In the genomic region with DNA sequence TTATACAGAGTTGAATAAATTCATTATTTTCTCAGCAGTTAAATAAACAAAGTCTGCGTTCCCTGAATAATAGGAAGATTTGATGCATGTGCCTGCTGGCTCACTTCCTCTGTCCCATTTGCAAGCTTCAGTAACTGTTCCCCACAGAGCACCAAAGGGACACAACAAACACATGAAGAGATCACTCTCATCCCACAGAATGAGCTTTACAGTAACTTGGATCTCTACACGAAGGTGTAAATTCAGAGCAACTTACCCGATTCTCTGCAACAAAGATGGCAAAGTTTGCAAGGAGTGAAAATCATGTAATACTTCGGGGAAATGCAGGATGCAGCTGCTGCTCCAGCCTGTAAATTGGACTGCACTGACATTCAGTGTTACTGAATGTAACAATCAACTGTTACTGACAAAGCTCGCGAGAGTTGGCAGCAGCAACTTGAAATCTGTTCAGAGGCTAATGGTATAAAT, we compare ENCODE assay signal across 8 cellular contexts. TPM values are rescaled to one million over a fixed set of nuclear protein-coding genes. Genes with fewer than 3 reads are reported as not detected.
A peak's percentile ranks its signal among the peaks of the same experiment; 100 is the strongest.
DNase-seq lines count a peak whose midpoint lies in the region; FAIRE-seq and TF ChIP-seq lines count a peak whose summit lies in the region.

A gene (minus strand): TSS at position 366 of the 468 bp plus-strand sequence. CDS start 6,390 bp downstream, outside the sequence.

- no peaks in the 10 kb centered on the region for H3K27me3 Mint-ChIP-seq in nephron (ENCODE audit: low read depth)

- no peaks in the 10 kb centered on the region for H3K4me1 ChIP-seq in endothelial cell of umbilical vein (ENCODE audit: control insufficient read depth, extremely low read depth, insufficient read depth, low read length)

- H3K27me3 ChIP-seq in endothelial cell of umbilical vein (ENCODE audit: control insufficient read depth in 2 of 2, insufficient read depth in 2 of 2, low read length in 2 of 2): no peaks in the 10 kb centered on the region

- H4K20me1 ChIP-seq in endothelial cell of umbilical vein (replicated peaks; ENCODE audit: control insufficient read depth, extremely low read depth, insufficient read depth, low read length): no peaks in the 10 kb centered on the region

- H3K9me3 ChIP-seq in endothelial cell of umbilical vein (replicated peaks; ENCODE audit: control insufficient read depth, insufficient read depth, low read length): no peaks in the 10 kb centered on the region

- TF ChIP-seq POLR2A in endothelial cell of umbilical vein (IDR thresholded peaks at IDR 0.05; ENCODE audit: low read depth, low read length): no peak

- intact Hi-C loops in endothelial cell of umbilical vein (cut with micrococcal nuclease): loop anchor here (5.0 kb wide), 1 partner anchor 195 kb away; no protein-coding TSS in a partner anchor

- BruUV-seq in endothelial cell of umbilical vein (replicated peaks; lab: Mats Ljungman, UMichigan): no TSS peak

- no peak for FAIRE-seq in endothelial cell of umbilical vein (lab: Jason Lieb, UNC)

- peaks cover 17% of the 10 kb centered on the region for H3K4me1 Mint-ChIP-seq in nephron

- H3K9me1 ChIP-seq in endothelial cell of umbilical vein (replicated peaks; ENCODE audit: control insufficient read depth, extremely low read depth, insufficient read depth, low read length): no peaks in the 10 kb centered on the region

- H3K9me3 Mint-ChIP-seq in nephron: no peaks in the 10 kb centered on the region

- H3K4me3 ChIP-seq in endothelial cell of umbilical vein (replicated peaks in 1 of 3; ENCODE audit: insufficient read depth in 1 of 3, low read depth in 1 of 3, low read length in 3 of 3): peak within 1 kb of the TSS; percentile 5 to 43 (median 17)

- no peaks in the 10 kb centered on the region for H3K79me2 ChIP-seq in endothelial cell of umbilical vein (ENCODE audit: control insufficient read depth, insufficient read depth, low read length)

- CTCF ChIA-PET in endothelial cell of umbilical vein (lab: Charles Lee): interaction anchor here (0.6 to 1.6 kb wide), 2 partner anchors 11 to 18 kb away, joined by 3 to 11 read pairs; no protein-coding TSS in a partner anchor

- peak; percentile 89 for DNase-seq in Caki2 (ENCODE audit: low read depth)
- peak; percentile 71 for DNase-seq in NCI-H460 (ENCODE audit: extremely low read depth, low read depth)
- DNase-seq in endothelial cell of umbilical vein (ENCODE audit: low read depth, low spot score): peak; percentile 78
- no peak for DNase-seq in HuH-7 (ENCODE audit: low spot score)
- no peak for DNase-seq in stimulated activated CD4-positive, alpha-beta T cell treated with anti-CD3 and anti-CD28 coated beads, Interleukin-15, amount 100 ng/mL, for 24 hours
- DNase-seq in D341Med (ENCODE audit: low spot score): no peak
- no peak for DNase-seq in activated CD4-positive, alpha-beta T cell treated with anti-CD3 and anti-CD28 coated beads, Interleukin-2, amount 50 U/mL, for 4 hours

- H3K27ac Mint-ChIP-seq in nephron: peak within 1 kb of the TSS; percentile 96 to 99 (median 98)

- H3K36me3 Mint-ChIP-seq in nephron (ENCODE audit: low read depth): no peaks in the 10 kb centered on the region

- no peak for TF ChIP-seq CTCF in endothelial cell of umbilical vein (IDR thresholded peaks at IDR 0.05; ENCODE audit: extremely low read depth in 1 of 2, insufficient read depth in 1 of 2, low read depth in 1 of 2, low read length in 2 of 2)
- TF ChIP-seq CTCF in nephron (IDR thresholded peaks at IDR 0.05; ENCODE audit: unreplicated experiment in 3 of 3): no peak

- in situ Hi-C loops in Caki2 (cut with HindIII; ENCODE audit: low pct_unique_long_range_greater_than_20kb, low sequenced_read_pairs): loop anchor here (25.0 kb wide), 1 partner anchor 500 kb away; no protein-coding TSS in a partner anchor

- peak within 1 kb of the TSS; percentile 89 for H2AFZ ChIP-seq in endothelial cell of umbilical vein (ENCODE audit: low read depth, low read length)

- H3K36me3 ChIP-seq in endothelial cell of umbilical vein (ENCODE audit: control insufficient read depth in 2 of 2, extremely low read depth in 1 of 2, insufficient read depth in 2 of 2, low read length in 2 of 2): no peaks in the 10 kb centered on the region

- peak within 1 kb of the TSS; percentile 67 for H3K4me2 ChIP-seq in endothelial cell of umbilical vein (ENCODE audit: insufficient read depth, low read length)

- H3K9ac ChIP-seq in endothelial cell of umbilical vein (replicated peaks; ENCODE audit: extremely low read depth, insufficient read depth, low read length): peak within 1 kb of the TSS; percentile 31

- dilution Hi-C loops in endothelial cell of umbilical vein (cut with MboI; ENCODE audit: extremely low pct_ligation_motif_present, low sequenced_read_pairs): no loop called here

- H3K4me3 Mint-ChIP-seq in nephron: peak within 1 kb of the TSS; percentile 83 to 94 (median 88)

- POLR2A ChIA-PET in endothelial cell of umbilical vein (lab: Charles Lee): no interaction called here

- H3K27ac ChIP-seq in endothelial cell of umbilical vein (ENCODE audit: insufficient read depth, low read depth, low read length): no peak within 1 kb of the TSS

TF ChIP-seq in endothelial cell of umbilical vein, 7 proteins besides CTCF, POLR2A, EP300 and RAD21:
- TF ChIP-seq, protein P1, sequence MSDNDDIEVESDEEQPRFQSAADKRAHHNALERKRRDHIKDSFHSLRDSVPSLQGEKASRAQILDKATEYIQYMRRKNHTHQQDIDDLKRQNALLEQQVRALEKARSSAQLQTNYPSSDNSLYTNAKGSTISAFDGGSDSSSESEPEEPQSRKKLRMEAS (IDR thresholded peaks at IDR 0.05; ENCODE audit: insufficient read depth, insufficient read length): no peak
- no peak for TF ChIP-seq GATA2 (IDR thresholded peaks at IDR 0.05; ENCODE audit: insufficient read depth, insufficient read length, low read depth, low read length)
- TF ChIP-seq EZH2 (IDR thresholded peaks at IDR 0.05; ENCODE audit: borderline replicate concordance, low read depth, low read length, severe bottlenecking): no peak
- TF ChIP-seq JUN (IDR thresholded peaks at IDR 0.05; ENCODE audit: borderline replicate concordance, insufficient read depth, insufficient read length, low read depth): no peak
- TF ChIP-seq POLR2AphosphoS5 (IDR thresholded peaks at IDR 0.05; ENCODE audit: insufficient read depth, low read depth, low read length): no peak
- TF ChIP-seq MYC (IDR thresholded peaks at IDR 0.05; ENCODE audit: low read depth, low read length): no peak
- TF ChIP-seq FOS (IDR thresholded peaks at IDR 0.05; ENCODE audit: borderline replicate concordance, insufficient read depth, low read length): no peak

RNA-seq across cellular contexts. Expression of the gene that starts here (rescaled TPM):
- 78.5 and 83.1 TPM in 2 replicates for total RNA-seq in Caki2 (2014; rRNA removed; shearing (Covaris generic); ENCODE audit: low replicate concordance)
- 39.0 and 53.8 TPM in 2 replicates for total RNA-seq in NCI-H460 (2014; rRNA removed; shearing (Covaris generic))
- polyA plus RNA-seq in NCI-H460 (2014; cell fraction: nucleus; rRNA removed): 33.0 and 50.2 TPM in 2 replicates
- total RNA-seq in endothelial cell of umbilical vein: 0.27 and 2.4 TPM in 2 replicates
- polyA plus RNA-seq in endothelial cell of umbilical vein: 0.40 and 0.66 TPM in 2 replicates
- polyA plus RNA-seq in endothelial cell of umbilical vein (2011; cell fraction: cytosol; rRNA removed): 0.80 and 0.84 TPM in 2 replicates
- 0.55 and 0.80 TPM in 2 replicates for polyA plus RNA-seq in endothelial cell of umbilical vein (2011; cell fraction: nucleus; rRNA removed)
- polyA plus RNA-seq in endothelial cell of umbilical vein (2012): 0.42 and 1.4 TPM in 2 replicates
- polyA minus RNA-seq in endothelial cell of umbilical vein: 1.4 and 1.8 TPM in 2 replicates
- not detected for polyA minus RNA-seq in endothelial cell of umbilical vein (2011; cell fraction: cytosol; rRNA and poly(A)+ RNA removed)
- 1.3 and 1.4 TPM in 2 replicates for polyA minus RNA-seq in endothelial cell of umbilical vein (2011; cell fraction: nucleus; rRNA and poly(A)+ RNA removed)

Comparison
In these comparisons a context has a peak if more than half of its experiments do, and no peak if none do; other contexts are left out.
1. RNA of the gene that starts here (total RNA-seq): 78.5 to 83.1 TPM in Caki2 and 39.0 to 53.8 TPM in NCI-H460; 0.27 to 2.4 TPM in endothelial cell of umbilical vein; every median in the first group is over 10 times any median in the second.
2. DNase-seq: peak in Caki2 (single experiment), NCI-H460 (single experiment) and endothelial cell of umbilical vein (single experiment); none in HuH-7 (single experiment), stimulated activated CD4-positive, alpha-beta T cell treated with anti-CD3 and anti-CD28 coated beads, Interleukin-15, amount 100 ng/mL, for 24 hours (single experiment), D341Med (single experiment) and activated CD4-positive, alpha-beta T cell treated with anti-CD3 and anti-CD28 coated beads, Interleukin-2, amount 50 U/mL, for 4 hours (0 of 2).